21 cellular contexts compared by ENCODE assay signal in genomic region chr4:45215976-45216542, GRCh38.
DNase-seq lines count a peak whose midpoint lies in the region; ATAC-seq, FAIRE-seq and TF ChIP-seq lines count a peak whose summit lies in the region.
"Had no signal": no experiment of that assay in that cellular context is flagged by ENCODE, and none has a peak within 500 bp of the region (broad histone marks: within the 10 kb centered on the region; RNA-seq: fewer than 3 reads in every experiment).

No MANE protein-coding gene starts in this region.

- H2AFZ ChIP-seq in SK-N-SH (ENCODE audit: low read depth) (no peak overlapping the region), neural cell (ENCODE audit: low read depth, low read length) (no peak overlapping the region)

- TF ChIP-seq EP300 in SK-N-SH (IDR thresholded peaks at IDR 0.05; ENCODE audit: borderline replicate concordance in 1 of 2, low read depth in 1 of 2, low read length in 1 of 2): peak in 1 of 2 experiments; percentile 64; a peak in 1 of 4 replicates
- no peak for TF ChIP-seq EP300 in A549 (IDR thresholded peaks at IDR 0.05)
- TF ChIP-seq EP300 in neural cell (conservative IDR thresholded peaks at IDR 0.05; ENCODE audit: poor library complexity, severe bottlenecking): peak; percentile 69

- CTCF ChIA-PET in SK-N-SH (lab: Yijun Ruan, JAX): no interaction called here
- CTCF ChIA-PET in A549 (lab: Yijun Ruan, JAX): no interaction called here
- CTCF ChIA-PET in activated CD8-positive, alpha-beta memory T cell treated with anti-CD3 and anti-CD28 coated beads, Interleukin-2, amount 10 ng/mL, durations not matched to agents 7 days and 5 days (lab: Charles Lee): no interaction called here

- H3K4me2 ChIP-seq in SK-N-SH: no peak overlapping the region
- no peak overlapping the region for H3K4me2 ChIP-seq in A549
- H3K4me2 ChIP-seq in neural cell (ENCODE audit: low read length): no peak overlapping the region
- H3K4me2 ChIP-seq: BLaER1 treated with 17β-estradiol and CSF1 and Interleukin-3, amounts not matched to agents 10 nM and 100 nM had no signal

- H3K9me3 ChIP-seq in SK-N-SH: no peaks in the 10 kb centered on the region
- no peaks in the 10 kb centered on the region for H3K9me3 ChIP-seq in A549
- H3K9me3 ChIP-seq in neural cell (ENCODE audit: low read length): no peaks in the 10 kb centered on the region
- H3K9me3 ChIP-seq: BLaER1 treated with 17β-estradiol and CSF1 and Interleukin-3, amounts not matched to agents 10 nM and 100 nM; Caco-2 had no signal

- no peaks in the 10 kb centered on the region for H3K36me3 ChIP-seq in SK-N-SH (replicated peaks in 1 of 2; ENCODE audit: control insufficient read depth in 1 of 2, insufficient read depth in 2 of 2, low read length in 1 of 2)
- no peaks in the 10 kb centered on the region for H3K36me3 ChIP-seq in neural cell (ENCODE audit: insufficient read depth, low read length)
- H3K36me3 ChIP-seq: BLaER1 treated with 17β-estradiol and CSF1 and Interleukin-3, amounts not matched to agents 10 nM and 100 nM had no signal

- TF ChIP-seq RAD21 in SK-N-SH (IDR thresholded peaks at IDR 0.05; ENCODE audit: low read length): no peak
- no peak for TF ChIP-seq RAD21 in A549 (conservative IDR thresholded peaks at IDR 0.05 in 1 of 2, IDR thresholded peaks at IDR 0.05 in 1 of 2)
- TF ChIP-seq RAD21 in neural cell (conservative IDR thresholded peaks at IDR 0.05): no peak

- H3K4me3 Mint-ChIP-seq in activated CD8-positive, alpha-beta memory T cell treated with anti-CD3 and anti-CD28 coated beads, Interleukin-2, amount 10 ng/mL, durations not matched to agents 7 days and 5 days: no peak overlapping the region
- H3K4me3 Mint-ChIP-seq: CD4-positive, alpha-beta T cell; CD8-positive, alpha-beta T cell had no signal

- POLR2A ChIA-PET in SK-N-SH (lab: Yijun Ruan, JAX): no interaction called here
- POLR2A ChIA-PET in A549 (lab: Yijun Ruan, JAX): no interaction called here

- no peaks in the 10 kb centered on the region for H3K4me1 Mint-ChIP-seq in activated CD8-positive, alpha-beta memory T cell treated with anti-CD3 and anti-CD28 coated beads, Interleukin-2, amount 10 ng/mL, durations not matched to agents 7 days and 5 days

- H3K27ac Mint-ChIP-seq in activated CD8-positive, alpha-beta memory T cell treated with anti-CD3 and anti-CD28 coated beads, Interleukin-2, amount 10 ng/mL, durations not matched to agents 7 days and 5 days: no peak overlapping the region
- H3K27ac Mint-ChIP-seq: CD4-positive, alpha-beta T cell; CD8-positive, alpha-beta T cell had no signal

- TF ChIP-seq CTCF in SK-N-SH (IDR thresholded peaks at IDR 0.05) (no peak), A549 (IDR thresholded peaks at IDR 0.05) (no peak), neural cell (IDR thresholded peaks at IDR 0.05; ENCODE audit: poor library complexity, severe bottlenecking) (no peak)

- H3F3A ChIP-seq in SK-N-SH (replicated peaks; ENCODE audit: insufficient read depth) (no peaks in the 10 kb centered on the region), neural cell (ENCODE audit: insufficient read depth, low read length, poor library complexity, severe bottlenecking) (no peaks in the 10 kb centered on the region)

- H3K27me3 Mint-ChIP-seq in activated CD8-positive, alpha-beta memory T cell treated with anti-CD3 and anti-CD28 coated beads, Interleukin-2, amount 10 ng/mL, durations not matched to agents 7 days and 5 days: no peaks in the 10 kb centered on the region
- H3K27me3 Mint-ChIP-seq: CD4-positive, alpha-beta T cell had no signal

- FAIRE-seq in A549 (lab: Jason Lieb, UNC): no peak
- FAIRE-seq: D721Med, G401.6, GM12891 had no signal

- no peaks in the 10 kb centered on the region for H3K79me2 ChIP-seq in SK-N-SH (ENCODE audit: insufficient read depth)
- no peaks in the 10 kb centered on the region for H3K79me2 ChIP-seq in neural cell (replicated peaks; ENCODE audit: insufficient read depth, low read length)

- H4K20me1 ChIP-seq in SK-N-SH (ENCODE audit: insufficient read depth) (no peaks in the 10 kb centered on the region), neural cell (ENCODE audit: insufficient read depth) (no peaks in the 10 kb centered on the region)
- H4K20me1 ChIP-seq: BLaER1 treated with 17β-estradiol and CSF1 and Interleukin-3, amounts not matched to agents 10 nM and 100 nM had no signal

- no peak for TF ChIP-seq POLR2A in A549 (IDR thresholded peaks at IDR 0.05; ENCODE audit: low read length)

- H3K4me3 ChIP-seq in SK-N-SH (ENCODE audit: low read depth in 2 of 2, low read length in 1 of 2) (no peak overlapping the region), A549 (no peak overlapping the region), neural cell (ENCODE audit: low read length) (no peak overlapping the region)
- H3K4me3 ChIP-seq: BLaER1 treated with 17β-estradiol and CSF1 and Interleukin-3, amounts not matched to agents 10 nM and 100 nM had no signal

- DNase-seq in SK-N-SH (peak; percentile 12), A549 (ENCODE audit: low read depth in 1 of 2, low spot score in 1 of 2) (no peak), NCI-H446 treated with DMSO at 0.1 percent for 48 hours (lab: John Stamatoyannopoulos, UW) (peak; percentile 6), HT-29 (ENCODE audit: low spot score) (no peak)
- no peak for DNase-seq in activated CD8-positive, alpha-beta memory T cell treated with anti-CD3 and anti-CD28 coated beads, Interleukin-2, amount 10 ng/mL, durations not matched to agents 7 days and 5 days
- DNase-seq: ACHN; Caco-2; Calu3; CD4-positive, alpha-beta T cell; CD8-positive, alpha-beta T cell; DMS79 treated with DMSO at 0.1 percent for 48 hours; GF-D8 had no signal

- no peaks in the 10 kb centered on the region for H3K4me1 ChIP-seq in SK-N-SH (ENCODE audit: control insufficient read depth in 1 of 2, insufficient read depth in 2 of 2, low read depth in 1 of 2, low read length in 1 of 2)
- no peaks in the 10 kb centered on the region for H3K4me1 ChIP-seq in A549
- H3K4me1 ChIP-seq: BLaER1 treated with 17β-estradiol and CSF1 and Interleukin-3, amounts not matched to agents 10 nM and 100 nM; Caco-2 had no signal

- H3K9me2 ChIP-seq in SK-N-SH (no peaks in the 10 kb centered on the region), neural cell (ENCODE audit: insufficient read depth, low read length) (no peaks in the 10 kb centered on the region)

- no peaks in the 10 kb centered on the region for H3K36me3 Mint-ChIP-seq in activated CD8-positive, alpha-beta memory T cell treated with anti-CD3 and anti-CD28 coated beads, Interleukin-2, amount 10 ng/mL, durations not matched to agents 7 days and 5 days
- H3K36me3 Mint-ChIP-seq: CD8-positive, alpha-beta T cell had no signal

- H3K9me3 Mint-ChIP-seq in activated CD8-positive, alpha-beta memory T cell treated with anti-CD3 and anti-CD28 coated beads, Interleukin-2, amount 10 ng/mL, durations not matched to agents 7 days and 5 days (ENCODE audit: low read depth): no peaks in the 10 kb centered on the region

- H3K27me3 ChIP-seq in SK-N-SH (ENCODE audit: insufficient read depth) (no peaks in the 10 kb centered on the region), neural cell (ENCODE audit: insufficient read depth, low read depth, low read length) (no peaks in the 10 kb centered on the region)
- H3K27me3 ChIP-seq: BLaER1 treated with 17β-estradiol and CSF1 and Interleukin-3, amounts not matched to agents 10 nM and 100 nM had no signal

- ATAC-seq in SK-N-SH treated with all-trans-retinoic acid at 6 μM for 48 hours (no peak), A549 (no peak), GM18870 (IDR thresholded peaks at IDR 0.05; ENCODE audit: unreplicated experiment) (no peak)
- ATAC-seq in activated CD8-positive, alpha-beta memory T cell treated with anti-CD3 and anti-CD28 coated beads, Interleukin-2, amount 10 ng/mL, durations not matched to agents 7 days and 5 days: no peak
- ATAC-seq: CD8-positive, alpha-beta T cell had no signal

- H3K9ac ChIP-seq in SK-N-SH (no peak overlapping the region), neural cell (ENCODE audit: low read length) (no peak overlapping the region)
- H3K9ac ChIP-seq: BLaER1 treated with 17β-estradiol and CSF1 and Interleukin-3, amounts not matched to agents 10 nM and 100 nM had no signal

- no peak overlapping the region for H3K27ac ChIP-seq in SK-N-SH (ENCODE audit: low read depth in 2 of 2, low read length in 1 of 2)
- H3K27ac ChIP-seq in A549: no peak overlapping the region
- peak overlapping the region; percentile 30 for H3K27ac ChIP-seq in neural cell (ENCODE audit: low read length)
- H3K27ac ChIP-seq: 22Rv1; BLaER1 treated with 17β-estradiol and CSF1 and Interleukin-3, amounts not matched to agents 10 nM and 100 nM; C4-2B had no signal

TF ChIP-seq in A549, 52 proteins besides CTCF, POLR2A, EP300 and RAD21:
- no peak for TF ChIP-seq FOSB (CRISPR knock-in tag; IDR thresholded peaks at IDR 0.05)
- peak; percentile 17 for TF ChIP-seq MAFK (IDR thresholded peaks at IDR 0.05; ENCODE audit: partially characterized antibody)

TF ChIP-seq in neural cell, 6 proteins besides CTCF, POLR2A, EP300 and RAD21:
- TF ChIP-seq TAF1 (IDR thresholded peaks at IDR 0.05; ENCODE audit: low read depth) (no peak), EZH2 (IDR thresholded peaks at IDR 0.05; ENCODE audit: borderline replicate concordance, insufficient read depth, low read length, poor library complexity, severe bottlenecking) (no peak), POLR2AphosphoS5 (IDR thresholded peaks at IDR 0.05) (peak; percentile 11), MXI1 (conservative IDR thresholded peaks at IDR 0.05; ENCODE audit: poor library complexity, severe bottlenecking) (no peak)

Comparison
In these comparisons a context has a peak if more than half of its experiments do, and no peak if none do; other contexts are left out.
1. DNase-seq: peak in SK-N-SH (single experiment) and NCI-H446 treated with DMSO at 0.1 percent for 48 hours (single experiment); none in A549 (0 of 2), activated CD8-positive, alpha-beta memory T cell treated with anti-CD3 and anti-CD28 coated beads, Interleukin-2, amount 10 ng/mL, durations not matched to agents 7 days and 5 days (single experiment) and HT-29 (single experiment).